2 cellular contexts compared by ENCODE assay signal in genomic region chr3:16126634-16127033, GRCh38.
A peak's percentile ranks its signal among the peaks of the same experiment; 100 is the strongest.
TF ChIP-seq lines count a peak whose summit lies in the region.

No MANE protein-coding gene starts in this region.

TF ChIP-seq in GM23338, 12 proteins besides CTCF, POLR2A, EP300 and RAD21 (continued from another document):
- TF ChIP-seq ZNF114 (CRISPR knock-in tag; IDR thresholded peaks at IDR 0.05) (no peak), ZNF462 (CRISPR knock-in tag; IDR thresholded peaks at IDR 0.05) (no peak), REST (IDR thresholded peaks at IDR 0.05; ENCODE audit: unreplicated experiment) (no peak), EZH2 (IDR thresholded peaks at IDR 0.05; ENCODE audit: low read depth, unreplicated experiment) (no peak), POLR2AphosphoS5 (IDR thresholded peaks at IDR 0.05; ENCODE audit: low read depth) (no peak), EZH2phosphoT487 (IDR thresholded peaks at IDR 0.05; ENCODE audit: unreplicated experiment) (no peak), ZNF331 (CRISPR knock-in tag; IDR thresholded peaks at IDR 0.05; ENCODE audit: low read depth) (no peak), CREB1 (CRISPR knock-in tag; IDR thresholded peaks at IDR 0.05; ENCODE audit: low read depth) (no peak), STAT1 (IDR thresholded peaks at IDR 0.05; ENCODE audit: unreplicated experiment) (no peak)
- TF ChIP-seq, protein P1, sequence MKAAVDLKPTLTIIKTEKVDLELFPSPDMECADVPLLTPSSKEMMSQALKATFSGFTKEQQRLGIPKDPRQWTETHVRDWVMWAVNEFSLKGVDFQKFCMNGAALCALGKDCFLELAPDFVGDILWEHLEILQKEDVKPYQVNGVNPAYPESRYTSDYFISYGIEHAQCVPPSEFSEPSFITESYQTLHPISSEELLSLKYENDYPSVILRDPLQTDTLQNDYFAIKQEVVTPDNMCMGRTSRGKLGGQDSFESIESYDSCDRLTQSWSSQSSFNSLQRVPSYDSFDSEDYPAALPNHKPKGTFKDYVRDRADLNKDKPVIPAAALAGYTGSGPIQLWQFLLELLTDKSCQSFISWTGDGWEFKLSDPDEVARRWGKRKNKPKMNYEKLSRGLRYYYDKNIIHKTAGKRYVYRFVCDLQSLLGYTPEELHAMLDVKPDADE (IDR thresholded peaks at IDR 0.05) = no peak
TF ChIP-seq in GM23338: peak in this region for 0.

TF ChIP-seq in H1, 55 proteins besides CTCF, POLR2A, EP300 and RAD21 (continued from another document):
- TF ChIP-seq CBX8 (IDR thresholded peaks at IDR 0.05; ENCODE audit: borderline replicate concordance, low read depth, low read length) (no peak), RFX5 (IDR thresholded peaks at IDR 0.05; ENCODE audit: borderline replicate concordance, low read depth, low read length) (peak; percentile 91), TAF7 (optimal IDR thresholded peaks at IDR 0.05; ENCODE audit: borderline replicate concordance, low read depth, low read length) (no peak), EZH2 (IDR thresholded peaks at IDR 0.05; ENCODE audit: low read depth, low read length, severe bottlenecking) (no peak)
